ENCODE assay signal across 14 cellular contexts in the genomic region with DNA sequence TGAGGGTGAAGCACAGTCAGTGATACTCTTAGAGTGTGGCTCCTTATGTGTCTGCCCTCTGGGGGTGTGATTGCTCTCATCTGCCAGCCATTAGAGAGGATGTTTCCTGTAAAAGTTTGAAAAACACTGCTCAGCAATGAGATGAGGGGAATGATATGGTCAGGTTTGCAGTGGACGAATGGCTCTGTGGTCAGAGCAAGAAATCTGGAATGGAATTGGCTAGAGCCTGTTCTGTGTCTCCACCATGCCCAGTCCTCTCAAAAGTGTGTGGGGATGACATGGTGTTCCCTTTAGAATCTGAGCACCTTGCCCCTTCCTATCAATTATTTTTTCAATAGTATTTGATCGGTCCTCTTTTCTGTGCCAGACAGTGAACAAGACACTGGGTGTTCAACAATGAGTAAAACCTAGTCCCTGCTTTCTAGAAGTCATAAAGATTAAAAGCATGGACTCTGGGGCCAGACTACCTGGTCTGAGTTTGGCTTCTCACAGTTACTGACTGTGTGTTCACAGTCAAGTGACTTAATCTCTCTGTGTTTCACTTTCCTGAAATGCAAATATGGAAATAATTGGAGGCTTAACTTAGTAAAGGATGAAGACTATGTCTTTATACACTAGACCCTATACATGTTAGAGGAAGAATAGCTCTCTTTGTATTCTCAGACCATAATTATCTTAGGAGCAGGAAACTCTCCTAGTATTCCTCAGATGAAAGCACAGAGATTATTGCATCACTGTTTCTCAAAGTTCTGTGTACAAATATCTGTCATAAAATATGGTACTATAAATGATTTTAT. TPM values are rescaled to one million over a fixed set of nuclear protein-coding genes. Genes with fewer than 3 reads are reported as not detected.
DNase-seq lines count a peak whose midpoint lies in the region; ATAC-seq and TF ChIP-seq lines count a peak whose summit lies in the region.
"Had no signal": no experiment of that assay in that cellular context is flagged by ENCODE, and none has a peak within 500 bp of the region (broad histone marks: within the 10 kb centered on the region; RNA-seq: fewer than 3 reads in every experiment).

No MANE protein-coding gene starts in this region.

- no peaks in the 10 kb centered on the region for H4K20me1 ChIP-seq in GM23248 (ENCODE audit: insufficient read depth)

- 61 to 64% methylated on average over 2 of the region's 2 CpGs for WGBS in GM23248 (ENCODE audit: low coverage in 1 of 2, low lambda C conversion rate in 2 of 2, missing lambda C conversion rate in 2 of 2), 2 experiments
- WGBS in trophoblast cell (ENCODE audit: extremely low coverage, insufficient coverage, insufficient read length): no CpG with 5 or more reads among the region's 2 CpGs

- no peak overlapping the region for H3K4ac ChIP-seq in trophoblast cell (ENCODE audit: low read depth, low read length)

- no peak overlapping the region for H2BK12ac ChIP-seq in trophoblast cell (ENCODE audit: low read length)

- H3F3A ChIP-seq in GM23248 (ENCODE audit: insufficient read depth): no peaks in the 10 kb centered on the region

- no peak overlapping the region for H3K14ac ChIP-seq in trophoblast cell (ENCODE audit: low read length)

- H3K27ac ChIP-seq in GM23248: no peak overlapping the region
- peak overlapping the region; percentile 91 to 93 for H3K27ac ChIP-seq in ascending aorta
- H3K27ac ChIP-seq in left lung: peak overlapping the region; percentile 5 to 85
- no peak overlapping the region for H3K27ac ChIP-seq in trophoblast cell (ENCODE audit: low read depth, low read length)

- no peaks in the 10 kb centered on the region for H3K79me2 ChIP-seq in GM23248 (ENCODE audit: insufficient read depth)
- H3K79me2 ChIP-seq in trophoblast cell (ENCODE audit: control insufficient read depth, insufficient read depth, low read length, poor library complexity): peaks cover 3% of the 10 kb centered on the region

- DNase-seq in GM23248: peak; percentile 8
- no peak for DNase-seq in ascending aorta (ENCODE audit: low spot score in 2 of 2)
- DNase-seq in left lung: no peak
- DNase-seq in dermis blood vessel endothelial cell: no peak
- no peak for DNase-seq in trophoblast cell
- DNase-seq in NCI-H1092 (lab: John Stamatoyannopoulos, UW): no peak
- DNase-seq: activated CD4-positive, alpha-beta T cell treated with anti-CD3 and anti-CD28 coated beads, Interleukin-2, amount 10 ng/mL, durations not matched to agents 7 days and 5 days; activated gamma-delta T cell; GF-D8; NCI-H1105; NCI-H748 treated with DMSO at 0.1 percent for 48 hours had no signal

- H2AK5ac ChIP-seq in trophoblast cell (ENCODE audit: low read length): no peak overlapping the region

- H3K4me2 ChIP-seq in GM23248 (ENCODE audit: unreplicated experiment) (peak overlapping the region; percentile 91), skeletal muscle satellite cell (ENCODE audit: low read length) (peak overlapping the region; percentile 89), trophoblast cell (ENCODE audit: low read length) (no peak overlapping the region)

- H2AFZ ChIP-seq in GM23248 (peak overlapping the region; percentile 41; the same call in 1 of the 2 replicates), trophoblast cell (ENCODE audit: insufficient read depth, low read length, poor library complexity) (no peak overlapping the region)

- no peak overlapping the region for H4K8ac ChIP-seq in trophoblast cell (ENCODE audit: low read depth, low read length)

- H4K91ac ChIP-seq in trophoblast cell (ENCODE audit: low read depth, low read length): no peak overlapping the region

- no peak for TF ChIP-seq CTCF in ascending aorta (IDR thresholded peaks at IDR 0.05)
- TF ChIP-seq CTCF in left lung (IDR thresholded peaks at IDR 0.05): no peak

- ATAC-seq in left lung (peak; percentile 2), HG03097 (IDR thresholded peaks at IDR 0.05; ENCODE audit: low FRiP score, unreplicated experiment) (no peak)

- H3K4me3 ChIP-seq in GM23248: no peak overlapping the region; the same call in 1 of the 2 replicates
- peak overlapping the region; percentile 72 to 96 for H3K4me3 ChIP-seq in ascending aorta
- H3K4me3 ChIP-seq in left lung: peak overlapping the region; percentile 46 to 57
- H3K4me3 ChIP-seq in skeletal muscle satellite cell (ENCODE audit: low read length): no peak overlapping the region
- no peak overlapping the region for H3K4me3 ChIP-seq in trophoblast cell (ENCODE audit: low read depth, low read length)

- in situ Hi-C loops in GM23248 (cut with MboI): no loop called here

- no peaks in the 10 kb centered on the region for H3K9me3 ChIP-seq in GM23248 (ENCODE audit: low read depth)
- H3K9me3 ChIP-seq in ascending aorta: no peaks in the 10 kb centered on the region
- H3K9me3 ChIP-seq in left lung: no peaks in the 10 kb centered on the region
- H3K9me3 ChIP-seq in skeletal muscle satellite cell (replicated peaks; ENCODE audit: low read length): no peaks in the 10 kb centered on the region
- no peaks in the 10 kb centered on the region for H3K9me3 ChIP-seq in trophoblast cell (ENCODE audit: insufficient read depth, low read depth, low read length)

- no peak overlapping the region for H2BK120ac ChIP-seq in trophoblast cell (ENCODE audit: insufficient read depth, low read length, poor library complexity)

- no peak overlapping the region for H3K9ac ChIP-seq in GM23248
- no peak overlapping the region for H3K9ac ChIP-seq in skeletal muscle satellite cell (ENCODE audit: low read depth, low read length)
- H3K9ac ChIP-seq in trophoblast cell (ENCODE audit: low read length): no peak overlapping the region

- H3K4me1 ChIP-seq in GM23248 (ENCODE audit: insufficient read depth): peaks cover 7% of the 10 kb centered on the region; the same call in 1 of the 2 replicates
- peaks cover 0 to 6% of the 10 kb centered on the region in 2 donors for H3K4me1 ChIP-seq in ascending aorta
- no peaks in the 10 kb centered on the region for H3K4me1 ChIP-seq in left lung
- peaks cover 28% of the 10 kb centered on the region for H3K4me1 ChIP-seq in skeletal muscle satellite cell (ENCODE audit: control insufficient read depth, insufficient read depth, low read length)
- H3K4me1 ChIP-seq in trophoblast cell (ENCODE audit: control insufficient read depth in 1 of 2, insufficient read depth in 2 of 2, low read length in 2 of 2): peaks cover 3 to 8% of the 10 kb centered on the region in 2 experiments

- no peaks in the 10 kb centered on the region for H3K9me2 ChIP-seq in GM23248 (ENCODE audit: insufficient read depth)

- no peak overlapping the region for H3K18ac ChIP-seq in trophoblast cell (ENCODE audit: low read length)

- no peak overlapping the region for H3K23ac ChIP-seq in trophoblast cell (ENCODE audit: low read length)

- intact Hi-C loops in ascending aorta (cut with DNase I) (loop anchor here (5.0 to 10.0 kb wide), 2 partner anchors 1278 to 1535 kb away; a partner anchor contains a TSS), left lung (cut with DNase I) (no loop called here)

- no peaks in the 10 kb centered on the region for H3K36me3 ChIP-seq in GM23248 (ENCODE audit: low read depth)
- H3K36me3 ChIP-seq in ascending aorta: no peaks in the 10 kb centered on the region
- no peaks in the 10 kb centered on the region for H3K36me3 ChIP-seq in left lung
- no peaks in the 10 kb centered on the region for H3K36me3 ChIP-seq in skeletal muscle satellite cell (ENCODE audit: insufficient read depth, low read length)
- H3K36me3 ChIP-seq in trophoblast cell (ENCODE audit: control insufficient read depth in 1 of 2, insufficient read depth in 2 of 2, low read length in 2 of 2): no peaks in the 10 kb centered on the region

- no peak overlapping the region for H4K12ac ChIP-seq in trophoblast cell (ENCODE audit: low read depth, low read length)

- H3K27me3 ChIP-seq in GM23248 (replicated peaks; ENCODE audit: insufficient read depth): no peaks in the 10 kb centered on the region
- no peaks in the 10 kb centered on the region for H3K27me3 ChIP-seq in ascending aorta
- H3K27me3 ChIP-seq in left lung: peaks cover 0 to 22% of the 10 kb centered on the region in 2 donors
- H3K27me3 ChIP-seq in skeletal muscle satellite cell (ENCODE audit: control insufficient read depth, insufficient read depth, low read length): no peaks in the 10 kb centered on the region
- H3K27me3 ChIP-seq in trophoblast cell (ENCODE audit: insufficient read depth, low read length): no peaks in the 10 kb centered on the region

- H3K79me1 ChIP-seq in trophoblast cell (ENCODE audit: low read length): peaks cover 9% of the 10 kb centered on the region

- H2BK5ac ChIP-seq in trophoblast cell (ENCODE audit: low read depth, low read length, poor library complexity): no peak overlapping the region

RNA-seq across cellular contexts. Expression of a gene that starts 1.6 kb away (rescaled TPM):
- total RNA-seq in GM23248 (2014; rRNA removed; shearing (Covaris generic)): 1.9 and 3.2 TPM in 2 replicates
- 1.4 and 1.5 TPM in 2 replicates for polyA plus RNA-seq in GM23248 (2016; fragmentation: Nextera tagmentation; extraction: Ambion mirVana)
- total RNA-seq in ascending aorta (11.6 TPM), left lung (10 to 100 TPM; 22.9 to 42.7 TPM), dermis blood vessel endothelial cell (0.37 and 1.0 TPM in 2 replicates)
- total RNA-seq in skeletal muscle satellite cell (2012; rRNA removed): 5.8 and 6.1 TPM in 2 replicates
- polyA plus RNA-seq in trophoblast cell (2013): 5.6 and 5.8 TPM in 2 replicates
- total RNA-seq: activated CD4-positive, alpha-beta T cell treated with anti-CD3 and anti-CD28 coated beads, Interleukin-2, amount 10 ng/mL, durations not matched to agents 7 days and 5 days; HT-29 had no signal

Comparison
In these comparisons a context has a peak if more than half of its experiments do, and no peak if none do; other contexts are left out.
1. H3K27ac ChIP-seq: peak in ascending aorta (2 of 2) and left lung (2 of 2); none in GM23248 (single experiment) and trophoblast cell (single experiment).
2. H3K4me3 ChIP-seq: peak in ascending aorta (2 of 2) and left lung (2 of 2); none in GM23248 (single experiment), skeletal muscle satellite cell (single experiment) and trophoblast cell (single experiment).